23 cellular contexts compared by ENCODE assay signal in the genomic region with DNA sequence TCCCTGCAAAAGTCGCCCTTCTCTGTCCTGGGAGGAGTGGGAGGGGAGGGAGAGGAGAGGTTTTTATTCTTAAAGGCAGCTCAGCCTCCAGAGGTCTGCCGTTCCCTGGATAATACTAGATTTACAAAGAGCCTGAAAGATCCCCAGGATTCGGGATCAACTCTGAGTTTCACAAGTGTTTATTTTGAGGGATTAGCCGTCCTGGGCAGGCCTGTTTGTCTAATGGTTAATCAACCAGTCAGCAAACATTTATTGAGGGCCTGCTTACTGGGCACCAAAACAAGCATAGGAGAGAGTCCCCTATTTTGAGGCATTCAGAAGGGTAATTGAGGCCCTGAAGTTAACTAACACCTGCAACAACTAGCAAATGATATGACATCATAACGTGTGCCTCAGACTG.
A peak's percentile ranks its signal among the peaks of the same experiment; 100 is the strongest.
DNase-seq lines count a peak whose midpoint lies in the region; ATAC-seq, FAIRE-seq and TF ChIP-seq lines count a peak whose summit lies in the region.
"Had no signal": no experiment of that assay in that cellular context is flagged by ENCODE, and none has a peak within 500 bp of the region (broad histone marks: within the 10 kb centered on the region; RNA-seq: fewer than 3 reads in every experiment).

No MANE protein-coding gene starts in this region.

- H4K20me1 ChIP-seq in HCT116 (ENCODE audit: insufficient read depth) (no peaks in the 10 kb centered on the region), K562 (replicated peaks; ENCODE audit: control insufficient read depth, insufficient read depth, low read length) (no peaks in the 10 kb centered on the region)

- intact Hi-C loops in HCT116 (cut with micrococcal nuclease): no loop called here
- intact Hi-C loops in K562 (cut with micrococcal nuclease): no loop called here
- intact Hi-C loops in vagina (cut with DNase I): loop anchor here (10.0 kb wide), 1 partner anchor 52 kb away; no protein-coding TSS in a partner anchor

- H3K9me3 Mint-ChIP-seq in stimulated activated effector memory CD8-positive, alpha-beta T cell treated with anti-CD3 and anti-CD28 coated beads, Interleukin-12 subunit alpha, Interleukin-12 subunit beta, amount 100 ng/mL, for 72 hours: no peaks in the 10 kb centered on the region
- H3K9me3 Mint-ChIP-seq: brain, IgD-negative memory B cell had no signal

- POLR2A ChIA-PET in HCT116 (lab: Charles Lee) (interaction anchor here (0.9 to 3.8 kb wide), 5 partner anchors 12 to 183 kb away, joined by 3 to 47 read pairs (median 33); a partner anchor contains a TSS), K562 (lab: Yijun Ruan, JAX) (interaction anchor here (1.0 kb wide), 1 partner anchor 183 kb away, joined by 3 read pairs; a partner anchor contains a TSS)

- H3K27ac Mint-ChIP-seq in stimulated activated effector memory CD8-positive, alpha-beta T cell treated with anti-CD3 and anti-CD28 coated beads, Interleukin-12 subunit alpha, Interleukin-12 subunit beta, amount 100 ng/mL, for 72 hours: no peak overlapping the region
- H3K27ac Mint-ChIP-seq: progenitor cell of endocrine pancreas had no signal

- RAD21 ChIA-PET in HCT116 (lab: Charles Lee; ENCODE audit: low non-redundant PET in 1 of 2, low total read pairs in 2 of 2, uncharacterized antibody in 2 of 2, unreplicated experiment in 2 of 2): no interaction called here

- H3K4me2 ChIP-seq in HCT116 (ENCODE audit: low read length): peak overlapping the region; percentile 78
- no peak overlapping the region for H3K4me2 ChIP-seq in K562 (ENCODE audit: insufficient read depth, low read length)

- no TSS peak for BruUV-seq in HCT116 (replicated peaks; lab: Mats Ljungman, UMichigan)
- BruUV-seq in K562 (replicated peaks; lab: Mats Ljungman, UMichigan): no TSS peak

- FAIRE-seq in K562 (lab: Jason Lieb, UNC): no peak
- FAIRE-seq: GM12878 had no signal

- TF ChIP-seq EP300 in K562 (IDR thresholded peaks at IDR 0.05; ENCODE audit: low read length): no peak

- in situ Hi-C loops in K562 (cut with MboI): no loop called here

- DNase-seq in HCT116 (ENCODE audit: low read depth, low spot score) (no peak), K562 (ENCODE audit: extremely low read depth in 1 of 4, low spot score in 3 of 4) (no peak), vagina (ENCODE audit: extremely low spot score in 2 of 2) (no peak), NCI-H1436 treated with DMSO at 0.1 percent for 48 hours (lab: John Stamatoyannopoulos, UW) (no peak)
- no peak for DNase-seq in stimulated activated effector memory CD8-positive, alpha-beta T cell treated with anti-CD3 and anti-CD28 coated beads, Interleukin-12 subunit alpha, Interleukin-12 subunit beta, amount 100 ng/mL, for 72 hours (ENCODE audit: low spot score in 2 of 2)
- DNase-seq: activated CD4-positive, alpha-beta T cell treated with anti-CD3 and anti-CD28 coated beads, Interleukin-2, amount 50 U/mL, for 48 hours; activated CD4-positive, CD25-positive, alpha-beta regulatory T cell; activated effector memory CD4-positive, alpha-beta T cell treated with anti-CD3 and anti-CD28 coated beads, Interleukin-2, amount 50 U/mL, for 16 hours; AML-193; cortex of kidney; DND-41; heart right ventricle; midbrain; NCI-H187; Right ventricle myocardium superior; uterus had no signal

- no peak for TF ChIP-seq RAD21 in HCT116 (IDR thresholded peaks at IDR 0.05; ENCODE audit: low read depth)
- TF ChIP-seq RAD21 in K562 (CRISPR knock-in tag; conservative IDR thresholded peaks at IDR 0.05 in 1 of 2, IDR thresholded peaks at IDR 0.05 in 1 of 2): no peak
- TF ChIP-seq RAD21 in liver (IDR thresholded peaks at IDR 0.05): peak in 1 of 2 donors; percentile 50

- H3K27ac ChIP-seq in HCT116 (ENCODE audit: low read depth, low read length) (peak overlapping the region; percentile 97), K562 (ENCODE audit: extremely low read depth, low read depth, low read length) (no peak overlapping the region), liver (ENCODE audit: low read depth in 1 of 2, low read length in 2 of 2) (no peak overlapping the region), vagina (peak overlapping the region; percentile 77)
- H3K27ac ChIP-seq: heart right ventricle, suprapubic skin, uterus had no signal

- H3K4me3 ChIP-seq in HCT116 (replicated peaks in 1 of 2; ENCODE audit: low read depth in 1 of 2, low read length in 2 of 2) (peak overlapping the region in 1 of 2 experiments; percentile 10; a peak in 1 of 4 replicates), K562 (no peak overlapping the region), liver (ENCODE audit: low read depth in 1 of 3, low read length in 3 of 3) (no peak overlapping the region), vagina (no peak overlapping the region)
- H3K4me3 ChIP-seq: GM12878, heart right ventricle, suprapubic skin, uterus had no signal

- CTCF ChIA-PET in HCT116 (lab: Charles Lee) (interaction anchor here (1.2 kb wide), 2 partner anchors 22 to 86 kb away, joined by 3 to 4 read pairs; no protein-coding TSS in a partner anchor), K562 (lab: Yijun Ruan, JAX; ENCODE audit: low intra/inter-chr PET ratio) (no interaction called here)

- TF ChIP-seq CTCF in HCT116 (IDR thresholded peaks at IDR 0.05 in 2 of 3, conservative IDR thresholded peaks at IDR 0.05 in 1 of 3; ENCODE audit: borderline replicate concordance in 1 of 3, insufficient read depth in 1 of 3, low read depth in 2 of 3, low read length in 2 of 3) (no peak), K562 (IDR thresholded peaks at IDR 0.05 in 2 of 3, conservative IDR thresholded peaks at IDR 0.05 in 1 of 3; ENCODE audit: insufficient read depth in 2 of 3, low read depth in 1 of 3, low read length in 3 of 3) (no peak), liver (IDR thresholded peaks at IDR 0.05; ENCODE audit: low read depth, low read length, missing input control) (no peak), vagina (IDR thresholded peaks at IDR 0.05) (no peak)

- no peaks in the 10 kb centered on the region for H3K9me2 ChIP-seq in HCT116 (ENCODE audit: insufficient read depth)

- H3K9me3 ChIP-seq in HCT116 (ENCODE audit: control insufficient read depth in 1 of 2, insufficient read depth in 1 of 2, low read depth in 1 of 2, low read length in 2 of 2): no peaks in the 10 kb centered on the region
- H3K9me3 ChIP-seq in K562 (replicated peaks; ENCODE audit: control insufficient read depth, insufficient read depth, low read depth, low read length): no peaks in the 10 kb centered on the region
- no peaks in the 10 kb centered on the region for H3K9me3 ChIP-seq in liver (ENCODE audit: control insufficient read depth in 4 of 4, low read length in 3 of 4)
- H3K9me3 ChIP-seq in vagina: no peaks in the 10 kb centered on the region
- H3K9me3 ChIP-seq: heart right ventricle, suprapubic skin, uterus had no signal

- TF ChIP-seq POLR2A in HCT116 (IDR thresholded peaks at IDR 0.05; ENCODE audit: borderline replicate concordance, extremely low read depth, insufficient read depth, insufficient read length) (no peak), K562 (conservative IDR thresholded peaks at IDR 0.05) (no peak), vagina (IDR thresholded peaks at IDR 0.05) (no peak)

- peaks cover 5% of the 10 kb centered on the region for H3K4me1 Mint-ChIP-seq in stimulated activated effector memory CD8-positive, alpha-beta T cell treated with anti-CD3 and anti-CD28 coated beads, Interleukin-12 subunit alpha, Interleukin-12 subunit beta, amount 100 ng/mL, for 72 hours

- H2AFZ ChIP-seq in HCT116 (ENCODE audit: low read depth, low read length, poor library complexity, severe bottlenecking) (no peak overlapping the region), K562 (ENCODE audit: low read depth, low read length) (peak overlapping the region; percentile 71; the same call in 1 of the 2 replicates)

- peak overlapping the region; percentile 75 for H3K9ac ChIP-seq in HCT116 (ENCODE audit: low read length)
- no peak overlapping the region for H3K9ac ChIP-seq in K562 (ENCODE audit: insufficient read depth in 1 of 2, low read depth in 2 of 2, low read length in 2 of 2)
- H3K9ac ChIP-seq in liver (ENCODE audit: low read depth in 1 of 2, low read length in 2 of 2): no peak overlapping the region

- H3K4me1 ChIP-seq in HCT116 (ENCODE audit: control insufficient read depth in 1 of 2, insufficient read depth in 2 of 2, low read length in 2 of 2) (peaks cover 85 to 99% of the 10 kb centered on the region in 2 experiments), K562 (replicated peaks in 1 of 2; ENCODE audit: control insufficient read depth in 2 of 2, insufficient read depth in 2 of 2, low read length in 2 of 2) (peaks cover 4 to 24% of the 10 kb centered on the region in 2 experiments; a peak in 4 of 5 replicates), liver (ENCODE audit: control insufficient read depth in 4 of 4, insufficient read depth in 4 of 4, low read length in 3 of 4) (peaks cover 3 to 11% (median 9%) of the 10 kb centered on the region in 4 donors), vagina (peaks cover 50% of the 10 kb centered on the region)
- H3K4me1 ChIP-seq: uterus had no signal

- H3K27me3 ChIP-seq in HCT116 (ENCODE audit: insufficient read depth, low read length) (no peaks in the 10 kb centered on the region), K562 (ENCODE audit: control insufficient read depth in 2 of 2, insufficient read depth in 2 of 2, low read length in 2 of 2) (no peaks in the 10 kb centered on the region), liver (ENCODE audit: control insufficient read depth in 4 of 4, insufficient read depth in 4 of 4, low read length in 3 of 4) (no peaks in the 10 kb centered on the region), vagina (no peaks in the 10 kb centered on the region)
- H3K27me3 ChIP-seq: heart right ventricle, suprapubic skin, uterus had no signal

- WGBS in K562 (ENCODE audit: insufficient coverage, low coverage, missing lambda C conversion rate): 40% methylated on average over 5 of the region's 5 CpGs
- whole genome bisulfite sequencing in liver: 34% methylated on average over 5 of the region's 5 CpGs

- ATAC-seq in HCT116 (no peak), K562 (no peak), GM21528 (IDR thresholded peaks at IDR 0.05; ENCODE audit: low FRiP score, unreplicated experiment) (no peak)
- ATAC-seq in stimulated activated effector memory CD8-positive, alpha-beta T cell treated with anti-CD3 and anti-CD28 coated beads, Interleukin-12 subunit alpha, Interleukin-12 subunit beta, amount 100 ng/mL, for 72 hours: no peak
- ATAC-seq: GM12878, heart right ventricle had no signal

- H3K9me1 ChIP-seq in K562 (ENCODE audit: control insufficient read depth, insufficient read depth, low read length): no peaks in the 10 kb centered on the region

- H3K79me2 ChIP-seq in HCT116 (ENCODE audit: insufficient read depth, low read length) (no peaks in the 10 kb centered on the region), K562 (ENCODE audit: control insufficient read depth, insufficient read depth, low read length) (no peaks in the 10 kb centered on the region)

- H3K36me3 Mint-ChIP-seq in stimulated activated effector memory CD8-positive, alpha-beta T cell treated with anti-CD3 and anti-CD28 coated beads, Interleukin-12 subunit alpha, Interleukin-12 subunit beta, amount 100 ng/mL, for 72 hours: no peaks in the 10 kb centered on the region
- H3K36me3 Mint-ChIP-seq: brain, IgD-negative memory B cell had no signal

- H3K36me3 ChIP-seq in HCT116 (ENCODE audit: control insufficient read depth in 1 of 2, insufficient read depth in 2 of 2, low read length in 2 of 2) (no peaks in the 10 kb centered on the region), K562 (ENCODE audit: control insufficient read depth, insufficient read depth, low read length) (no peaks in the 10 kb centered on the region), liver (ENCODE audit: control insufficient read depth in 4 of 4, insufficient read depth in 3 of 4, low read depth in 1 of 4, low read length in 3 of 4) (no peaks in the 10 kb centered on the region), vagina (no peaks in the 10 kb centered on the region)
- H3K36me3 ChIP-seq: heart right ventricle, suprapubic skin, uterus had no signal

- H3K4me3 Mint-ChIP-seq in stimulated activated effector memory CD8-positive, alpha-beta T cell treated with anti-CD3 and anti-CD28 coated beads, Interleukin-12 subunit alpha, Interleukin-12 subunit beta, amount 100 ng/mL, for 72 hours: no peak overlapping the region
- H3K4me3 Mint-ChIP-seq: brain had no signal

Comparison
In these comparisons a context has a peak if more than half of its experiments do, and no peak if none do; other contexts are left out.
1. H3K27ac ChIP-seq: peak in HCT116 (single experiment) and vagina (single experiment); none in K562 (single experiment) and liver (0 of 2).